In genomic region chr5:149442563-149443182, GRCh38 we compare ENCODE assay signal across 8 cellular contexts.
A peak's percentile ranks its signal among the peaks of the same experiment; 100 is the strongest.
DNase-seq lines count a peak whose midpoint lies in the region; TF ChIP-seq lines count a peak whose summit lies in the region.

No MANE protein-coding gene starts in this region.

- H3K4me3 ChIP-seq in HUES64 (ENCODE audit: low read length) = no peak overlapping the region
- no peak overlapping the region for H3K4me3 ChIP-seq in SU-DHL-6 (ENCODE audit: insufficient read depth, low read length, poor library complexity, severe bottlenecking)
- H3K4me3 ChIP-seq in cardiac muscle cell = no peak overlapping the region

- H3K9me2 ChIP-seq in SU-DHL-6 (replicated peaks; ENCODE audit: insufficient read depth, low read length) = no peaks in the 10 kb centered on the region

- peak; percentile 82 for TF ChIP-seq CTCF in SU-DHL-6 (IDR thresholded peaks at IDR 0.05; ENCODE audit: insufficient read depth, low read length, poor library complexity, severe bottlenecking)
- peak; percentile 90 for TF ChIP-seq CTCF in cardiac muscle cell (IDR thresholded peaks at IDR 0.05; ENCODE audit: low read depth, low read length)

- 0 out of 2 replicates have a peak overlapping the region, but pooled peaks have one; percentile 18 for H3K9ac ChIP-seq in HUES64 (ENCODE audit: low read depth, low read length)
- no peak overlapping the region for H3K9ac ChIP-seq in SU-DHL-6 (ENCODE audit: low read length)

- no peaks in the 10 kb centered on the region for H3K79me2 ChIP-seq in SU-DHL-6 (ENCODE audit: insufficient read depth, low read length)

- H3K4me2 ChIP-seq in SU-DHL-6 (ENCODE audit: low read depth, low read length, poor library complexity, severe bottlenecking) = no peak overlapping the region

- H3K4me1 ChIP-seq in HUES64 (ENCODE audit: insufficient read depth, low read length) (peaks cover 20% of the 10 kb centered on the region), cardiac muscle cell (ENCODE audit: low read depth) (peaks cover 4% of the 10 kb centered on the region)

- no peaks in the 10 kb centered on the region for H3K9me3 ChIP-seq in HUES64 (ENCODE audit: insufficient read depth, low read depth, low read length)
- H3K9me3 ChIP-seq in SU-DHL-6 (ENCODE audit: insufficient read depth, low read length) = no peaks in the 10 kb centered on the region
- no peaks in the 10 kb centered on the region for H3K9me3 ChIP-seq in cardiac muscle cell (ENCODE audit: low read depth)

- H3K27ac Mint-ChIP-seq in activated naive CD8-positive, alpha-beta T cell treated with anti-CD3 and anti-CD28 coated beads for 36 hours = no peak overlapping the region

- intact Hi-C loops in posterior vena cava (cut with DNase I) = loop anchor here (2.0 to 5.0 kb wide), 3 partner anchors 70 to 122 kb away; partner anchors contain the start of gene CSNK1A1 (in 1 of the 2)

- no peaks in the 10 kb centered on the region for H3K27me3 Mint-ChIP-seq in activated naive CD8-positive, alpha-beta T cell treated with anti-CD3 and anti-CD28 coated beads for 36 hours

- H3K36me3 ChIP-seq in HUES64 (ENCODE audit: insufficient read depth, low read length) = no peaks in the 10 kb centered on the region
- no peaks in the 10 kb centered on the region for H3K36me3 ChIP-seq in SU-DHL-6 (ENCODE audit: low read length)
- no peaks in the 10 kb centered on the region for H3K36me3 ChIP-seq in cardiac muscle cell

- no peaks in the 10 kb centered on the region for H4K20me1 ChIP-seq in SU-DHL-6 (ENCODE audit: low read depth, low read length)

- H3K27ac ChIP-seq in HUES64 (ENCODE audit: low read depth, low read length) (peak overlapping the region; percentile 57; the same call in 1 of the 2 replicates), SU-DHL-6 (ENCODE audit: low read depth, low read length) (no peak overlapping the region), cardiac muscle cell (peak overlapping the region; percentile 93)

- DNase-seq in C1 segment of cervical spinal cord (lab: John Stamatoyannopoulos, UW) (peak in 12 of 14 donors; percentile 7 to 78 (median 60)), GM19240 (ENCODE audit: insufficient read length, low spot score) (peak; percentile 35), cardiac muscle cell (ENCODE audit: low read depth in 1 of 2, low spot score in 1 of 2) (peak; percentile 85 to 90), posterior vena cava (ENCODE audit: low spot score) (peak; percentile 95), ureter (ENCODE audit: low spot score) (peak; percentile 88)
- peak; percentile 69 for DNase-seq in activated naive CD8-positive, alpha-beta T cell treated with anti-CD3 and anti-CD28 coated beads for 36 hours

- H3K36me3 Mint-ChIP-seq in activated naive CD8-positive, alpha-beta T cell treated with anti-CD3 and anti-CD28 coated beads for 36 hours = no peaks in the 10 kb centered on the region

- H3K4me3 Mint-ChIP-seq in activated naive CD8-positive, alpha-beta T cell treated with anti-CD3 and anti-CD28 coated beads for 36 hours = no peak overlapping the region

- peaks cover 12% of the 10 kb centered on the region for H3K4me1 Mint-ChIP-seq in activated naive CD8-positive, alpha-beta T cell treated with anti-CD3 and anti-CD28 coated beads for 36 hours

- 41% methylated on average over 17 of the region's 17 CpGs for WGBS in HUES64

- H3K27me3 ChIP-seq in HUES64 (ENCODE audit: insufficient read depth, low read length) (no peaks in the 10 kb centered on the region), SU-DHL-6 (ENCODE audit: low read length) (no peaks in the 10 kb centered on the region), cardiac muscle cell (no peaks in the 10 kb centered on the region)

- H2AFZ ChIP-seq in SU-DHL-6 (ENCODE audit: low read depth, low read length, severe bottlenecking) = no peak overlapping the region

- H3F3A ChIP-seq in SU-DHL-6 (ENCODE audit: insufficient read depth) = no peaks in the 10 kb centered on the region

- H3K9me3 Mint-ChIP-seq in activated naive CD8-positive, alpha-beta T cell treated with anti-CD3 and anti-CD28 coated beads for 36 hours = no peaks in the 10 kb centered on the region

Comparison
In these comparisons a context has a peak if more than half of its experiments do, and no peak if none do; other contexts are left out.
1. DNase-seq: peak in every context shown above with its lines; median percentile 95 in posterior vena cava; 88 in ureter; 88 in cardiac muscle cell; 69 in activated naive CD8-positive, alpha-beta T cell treated with anti-CD3 and anti-CD28 coated beads for 36 hours; 60 in C1 segment of cervical spinal cord; 35 in GM19240.